1 cellular context compared by ENCODE assay signal in genomic region chr21:43369124-43369523, GRCh38.
A peak's percentile ranks its signal among the peaks of the same experiment; 100 is the strongest.
TF ChIP-seq lines count a peak whose summit lies in the region.

No MANE protein-coding gene starts in this region.

TF ChIP-seq in GM12878, 131 proteins besides CTCF, POLR2A, EP300 and RAD21 (continued from another document):
- TF ChIP-seq, protein P1, sequence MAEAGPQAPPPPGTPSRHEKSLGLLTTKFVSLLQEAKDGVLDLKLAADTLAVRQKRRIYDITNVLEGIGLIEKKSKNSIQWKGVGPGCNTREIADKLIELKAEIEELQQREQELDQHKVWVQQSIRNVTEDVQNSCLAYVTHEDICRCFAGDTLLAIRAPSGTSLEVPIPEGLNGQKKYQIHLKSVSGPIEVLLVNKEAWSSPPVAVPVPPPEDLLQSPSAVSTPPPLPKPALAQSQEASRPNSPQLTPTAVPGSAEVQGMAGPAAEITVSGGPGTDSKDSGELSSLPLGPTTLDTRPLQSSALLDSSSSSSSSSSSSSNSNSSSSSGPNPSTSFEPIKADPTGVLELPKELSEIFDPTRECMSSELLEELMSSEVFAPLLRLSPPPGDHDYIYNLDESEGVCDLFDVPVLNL (IDR thresholded peaks at IDR 0.05; ENCODE audit: low read depth, low read length) = no peak
- TF ChIP-seq HDGF (IDR thresholded peaks at IDR 0.05) = no peak
- no peak for TF ChIP-seq MTA3 (IDR thresholded peaks at IDR 0.05; ENCODE audit: borderline replicate concordance, low read length)
- TF ChIP-seq MTA2 (IDR thresholded peaks at IDR 0.05; ENCODE audit: low read depth) = peak; percentile 16; the same call in 1 of the 2 replicates
- 0 out of 2 replicates have a peak, but pooled peaks have one; percentile 27 for TF ChIP-seq CHD1 (IDR thresholded peaks at IDR 0.05; ENCODE audit: low read depth, low read length)
- no peak for TF ChIP-seq NFIC (IDR thresholded peaks at IDR 0.05; ENCODE audit: low read depth, low read length)
- TF ChIP-seq JUNB (IDR thresholded peaks at IDR 0.05) = peak; percentile 74
- peak; percentile 20 for TF ChIP-seq SKIL (IDR thresholded peaks at IDR 0.05; ENCODE audit: low read depth, poor library complexity, severe bottlenecking)
- TF ChIP-seq ELK1 (IDR thresholded peaks at IDR 0.05; ENCODE audit: low read depth, low read length) = no peak
- peak; percentile 62 for TF ChIP-seq EED (IDR thresholded peaks at IDR 0.05; ENCODE audit: low read depth)
- TF ChIP-seq RELA (IDR thresholded peaks at IDR 0.05; ENCODE audit: borderline replicate concordance, partially characterized antibody) = no peak
- peak; percentile 100 for TF ChIP-seq PAX5 (IDR thresholded peaks at IDR 0.05; ENCODE audit: borderline replicate concordance, low read depth, low read length)
- peak; percentile 63; the same call in 1 of the 2 replicates for TF ChIP-seq JUND (IDR thresholded peaks at IDR 0.05; ENCODE audit: low read depth, low read length)
- peak; percentile 48; the same call in 1 of the 2 replicates for TF ChIP-seq CREB1 (IDR thresholded peaks at IDR 0.05; ENCODE audit: low read depth)
- peak; percentile 52; the same call in 1 of the 2 replicates for TF ChIP-seq BCL11A (IDR thresholded peaks at IDR 0.05; ENCODE audit: low read depth, low read length)
- TF ChIP-seq CEBPB (IDR thresholded peaks at IDR 0.05; ENCODE audit: borderline replicate concordance in 1 of 2, low read depth in 2 of 2, low read length in 2 of 2) = no peak
- no peak for TF ChIP-seq CBX3 (IDR thresholded peaks at IDR 0.05; ENCODE audit: borderline replicate concordance, low read depth)
- TF ChIP-seq POLR2AphosphoS5 (IDR thresholded peaks at IDR 0.05; ENCODE audit: low read length) = no peak
- TF ChIP-seq IRF4 (IDR thresholded peaks at IDR 0.05; ENCODE audit: low read depth, low read length) = 0 out of 2 replicates have a peak, but pooled peaks have one; percentile 60
- no peak for TF ChIP-seq BCL3 (IDR thresholded peaks at IDR 0.05; ENCODE audit: borderline replicate concordance, insufficient read depth, low read depth, low read length, poor library complexity, severe bottlenecking)
- no peak for TF ChIP-seq SMAD5 (IDR thresholded peaks at IDR 0.05; ENCODE audit: low read depth)
- no peak for TF ChIP-seq POLR2AphosphoS2 (IDR thresholded peaks at IDR 0.05; ENCODE audit: low read depth, low read length)
- no peak for TF ChIP-seq KAT2A (conservative IDR thresholded peaks at IDR 0.05; ENCODE audit: control insufficient read depth, low read depth, low read length)
- TF ChIP-seq, protein P2, sequence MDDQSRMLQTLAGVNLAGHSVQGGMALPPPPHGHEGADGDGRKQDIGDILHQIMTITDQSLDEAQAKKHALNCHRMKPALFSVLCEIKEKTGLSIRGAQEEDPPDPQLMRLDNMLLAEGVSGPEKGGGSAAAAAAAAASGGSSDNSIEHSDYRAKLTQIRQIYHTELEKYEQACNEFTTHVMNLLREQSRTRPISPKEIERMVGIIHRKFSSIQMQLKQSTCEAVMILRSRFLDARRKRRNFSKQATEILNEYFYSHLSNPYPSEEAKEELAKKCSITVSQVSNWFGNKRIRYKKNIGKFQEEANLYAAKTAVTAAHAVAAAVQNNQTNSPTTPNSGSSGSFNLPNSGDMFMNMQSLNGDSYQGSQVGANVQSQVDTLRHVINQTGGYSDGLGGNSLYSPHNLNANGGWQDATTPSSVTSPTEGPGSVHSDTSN (IDR thresholded peaks at IDR 0.05; ENCODE audit: insufficient replicate concordance, low read depth, low read length) = peak; percentile 63
- TF ChIP-seq ZBED1 (IDR thresholded peaks at IDR 0.05; ENCODE audit: borderline replicate concordance) = no peak
- TF ChIP-seq ATF7 (IDR thresholded peaks at IDR 0.05; ENCODE audit: low read depth) = peak; percentile 31; the same call in 1 of the 2 replicates
- TF ChIP-seq, protein P3, sequence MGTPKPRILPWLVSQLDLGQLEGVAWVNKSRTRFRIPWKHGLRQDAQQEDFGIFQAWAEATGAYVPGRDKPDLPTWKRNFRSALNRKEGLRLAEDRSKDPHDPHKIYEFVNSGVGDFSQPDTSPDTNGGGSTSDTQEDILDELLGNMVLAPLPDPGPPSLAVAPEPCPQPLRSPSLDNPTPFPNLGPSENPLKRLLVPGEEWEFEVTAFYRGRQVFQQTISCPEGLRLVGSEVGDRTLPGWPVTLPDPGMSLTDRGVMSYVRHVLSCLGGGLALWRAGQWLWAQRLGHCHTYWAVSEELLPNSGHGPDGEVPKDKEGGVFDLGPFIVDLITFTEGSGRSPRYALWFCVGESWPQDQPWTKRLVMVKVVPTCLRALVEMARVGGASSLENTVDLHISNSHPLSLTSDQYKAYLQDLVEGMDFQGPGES (IDR thresholded peaks at IDR 0.05) = no peak
- peak; percentile 78 for TF ChIP-seq PKNOX1 (IDR thresholded peaks at IDR 0.05)
- no peak for TF ChIP-seq SIN3A (IDR thresholded peaks at IDR 0.05; ENCODE audit: low read depth, low read length)
- peak; percentile 66 for TF ChIP-seq IKZF1 (conservative IDR thresholded peaks at IDR 0.05)
- TF ChIP-seq ZNF592 (IDR thresholded peaks at IDR 0.05) = no peak
- TF ChIP-seq NRF1 (conservative IDR thresholded peaks at IDR 0.05; ENCODE audit: low read depth, low read length) = no peak
- TF ChIP-seq SUPT20H (IDR thresholded peaks at IDR 0.05; ENCODE audit: borderline replicate concordance, control insufficient read depth, low read depth, low read length) = no peak
- TF ChIP-seq IKZF2 (IDR thresholded peaks at IDR 0.05) = peak; percentile 49 to 68; a peak in 3 of 4 replicates
- TF ChIP-seq CREM (IDR thresholded peaks at IDR 0.05; ENCODE audit: low read depth) = 0 out of 2 replicates have a peak, but pooled peaks have one; percentile 48
- no peak for TF ChIP-seq MEF2A (IDR thresholded peaks at IDR 0.05; ENCODE audit: insufficient read depth, low read depth, low read length)
